Comparison of ENCODE assay signal across 8 cellular contexts in the genomic region with DNA sequence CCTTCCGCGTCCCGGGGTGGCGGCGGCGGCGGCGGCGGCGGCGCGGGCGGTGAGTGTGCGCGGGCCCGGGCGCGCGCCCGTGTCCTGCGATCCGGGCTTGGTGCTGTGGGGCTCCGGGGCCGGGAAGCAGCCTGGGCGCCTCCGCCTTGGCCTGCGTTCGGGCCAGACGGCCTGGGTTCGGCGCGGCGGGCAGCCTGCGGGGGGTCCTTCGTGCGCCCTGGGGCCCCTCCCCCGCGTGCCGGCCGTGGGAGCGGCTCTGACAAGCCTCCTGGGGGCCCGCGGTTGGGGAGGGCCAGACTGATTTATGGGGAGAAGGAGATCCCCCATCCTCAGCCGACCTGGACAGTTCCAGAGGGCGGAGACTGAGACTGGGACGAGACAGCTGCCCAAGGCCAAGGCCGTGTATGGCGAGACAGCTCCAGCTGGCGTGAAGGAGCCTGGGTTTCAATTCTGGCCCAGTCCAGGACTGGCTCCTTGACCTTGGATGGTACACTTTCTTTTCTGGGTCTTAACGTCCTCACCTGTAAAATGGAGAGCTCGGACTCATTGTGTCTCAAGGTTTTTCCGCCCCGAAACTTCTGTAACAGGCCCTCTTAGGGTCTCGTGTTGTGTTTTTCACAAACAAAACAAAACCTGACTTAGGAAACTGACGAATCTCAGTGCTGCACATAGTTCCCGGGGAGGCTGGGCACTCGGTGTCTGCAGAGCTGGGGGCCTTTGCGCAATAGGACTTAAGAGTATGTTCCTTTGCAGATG. TPM values are rescaled to one million over a fixed set of nuclear protein-coding genes. Genes with fewer than 3 reads are reported as not detected.
DNase-seq lines count a peak whose midpoint lies in the region; ATAC-seq and TF ChIP-seq lines count a peak whose summit lies in the region.

No MANE protein-coding gene starts in this region.

- ATAC-seq in GM19372 (IDR thresholded peaks at IDR 0.05; ENCODE audit: low read depth, unreplicated experiment), result peak; percentile 32
- ATAC-seq in HG03457 (IDR thresholded peaks at IDR 0.05; ENCODE audit: unreplicated experiment), result peak; percentile 33

- H3K9me3 ChIP-seq in Peyer's patch (no peaks in the 10 kb centered on the region), adipocyte (ENCODE audit: control insufficient read depth, low read length) (no peaks in the 10 kb centered on the region), left ventricle myocardium inferior (replicated peaks) (no peaks in the 10 kb centered on the region)

- intact Hi-C loops in left ventricle myocardium inferior (cut with micrococcal nuclease) (no loop called here), posterior cingulate gyrus (cut with DNase I) (no loop called here)

- peak overlapping the region; percentile 69 to 95 (median 86) for H3K4me3 ChIP-seq in Peyer's patch
- H3K4me3 ChIP-seq in adipocyte (ENCODE audit: low read length), result peak overlapping the region; percentile 86
- peak overlapping the region; percentile 80 for H3K4me3 ChIP-seq in left ventricle myocardium inferior

- peak; percentile 80 for DNase-seq in COLO668 (lab: John Stamatoyannopoulos, UW; ENCODE audit: unreplicated experiment)
- DNase-seq in Peyer's patch, result peak; percentile 43 to 80 (median 72)
- DNase-seq in adipocyte (ENCODE audit: low read depth), result peak; percentile 89
- DNase-seq in left ventricle myocardium inferior, result peak; percentile 58
- DNase-seq in posterior cingulate gyrus, result peak; percentile 22 to 89 (median 46)
- no peak for DNase-seq in NCI-H446 treated with DMSO at 0.1 percent for 48 hours (lab: John Stamatoyannopoulos, UW)

- TF ChIP-seq CTCF in Peyer's patch (IDR thresholded peaks at IDR 0.05), result no peak
- TF ChIP-seq CTCF in left ventricle myocardium inferior (IDR thresholded peaks at IDR 0.05; ENCODE audit: borderline replicate concordance), result no peak

- TF ChIP-seq POLR2A in Peyer's patch (IDR thresholded peaks at IDR 0.05), result peak in 1 of 2 donors; percentile 22

- H3K27me3 ChIP-seq in Peyer's patch (no peaks in the 10 kb centered on the region), adipocyte (replicated peaks; ENCODE audit: control insufficient read depth, insufficient read depth, low read length) (no peaks in the 10 kb centered on the region), left ventricle myocardium inferior (ENCODE audit: low read depth) (no peaks in the 10 kb centered on the region)

- peak overlapping the region; percentile 89 for H3K9ac ChIP-seq in adipocyte (ENCODE audit: low read length)

- H3K4me1 ChIP-seq in Peyer's patch (peaks cover 0 to 20% (median 3%) of the 10 kb centered on the region in 4 donors), adipocyte (ENCODE audit: control insufficient read depth, insufficient read depth, low read length) (peaks cover 38% of the 10 kb centered on the region), left ventricle myocardium inferior (peaks cover 19% of the 10 kb centered on the region)

- H3K36me3 ChIP-seq in Peyer's patch, result no peaks in the 10 kb centered on the region
- no peaks in the 10 kb centered on the region for H3K36me3 ChIP-seq in adipocyte (ENCODE audit: control insufficient read depth, insufficient read depth, low read length, severe bottlenecking)
- H3K36me3 ChIP-seq in left ventricle myocardium inferior, result no peaks in the 10 kb centered on the region

- H3K27ac ChIP-seq in Peyer's patch (peak overlapping the region; percentile 89 to 95 (median 94)), left ventricle myocardium inferior (replicated peaks) (peak overlapping the region; percentile 86)

RNA-seq across cellular contexts. Expression of a gene that starts 0.6 kb away (rescaled TPM):
- total RNA-seq in Peyer's patch, result 10 to 100 TPM in 2 of 4 donors, 1 to 10 TPM in 2; 3.5 to 24.8 (median 8.9) TPM
- 3.5 TPM for total RNA-seq in left ventricle myocardium inferior

RNA-seq across cellular contexts. Expression of a gene that starts 24.1 kb away (rescaled TPM):
- total RNA-seq in Peyer's patch (100 to 1,000 TPM in 3 of 4 donors, 10 to 100 TPM in 1; 84.3 to 166 (median 107) TPM), left ventricle myocardium inferior (81.1 TPM)

RNA-seq across cellular contexts. Expression of a gene that starts 45.9 kb away (rescaled TPM):
- total RNA-seq in Peyer's patch, result not detected
- total RNA-seq in left ventricle myocardium inferior, result not detected
